In the genomic region with DNA sequence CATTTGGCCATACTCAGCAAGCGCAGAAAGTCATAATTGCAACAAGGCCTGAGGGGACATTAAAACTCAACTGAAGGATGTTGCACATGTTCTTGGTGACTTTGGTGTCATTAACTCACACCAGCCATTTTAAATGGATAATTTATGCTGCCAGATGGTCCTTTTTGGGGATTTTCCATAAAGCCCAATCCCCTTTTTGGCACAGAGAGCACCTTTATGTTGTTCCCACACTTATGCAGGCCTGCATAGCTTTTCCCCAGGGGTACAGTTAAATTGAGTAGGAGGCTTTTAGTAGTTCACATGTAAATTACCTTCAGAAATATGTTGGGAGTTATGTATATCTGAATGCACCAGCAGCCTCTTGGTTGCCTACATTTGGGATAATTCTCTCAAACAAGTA, we compare ENCODE assay signal across 19 cellular contexts.
DNase-seq lines count a peak whose midpoint lies in the region; ATAC-seq and TF ChIP-seq lines count a peak whose summit lies in the region.
"Had no signal": no experiment of that assay in that cellular context is flagged by ENCODE, and none has a peak within 500 bp of the region (broad histone marks: within the 10 kb centered on the region; RNA-seq: fewer than 3 reads in every experiment).

No MANE protein-coding gene starts in this region.

- no peak for TF ChIP-seq POLR2A in heart left ventricle (IDR thresholded peaks at IDR 0.05)

- no peaks in the 10 kb centered on the region for H3K27me3 Mint-ChIP-seq in mesothelial cell of epicardium (ENCODE audit: low read depth)
- peaks cover 3% of the 10 kb centered on the region for H3K27me3 Mint-ChIP-seq in type B pancreatic cell
- H3K27me3 Mint-ChIP-seq: CD4-positive, CD25-positive, alpha-beta regulatory T cell had no signal

- H3K9me3 ChIP-seq in right atrium auricular region (no peaks in the 10 kb centered on the region), heart left ventricle (no peaks in the 10 kb centered on the region)
- H3K9me3 ChIP-seq: BE2C, HAP-1, SK-N-SH had no signal

- H3K36me3 Mint-ChIP-seq in mesothelial cell of epicardium (peaks cover 24% of the 10 kb centered on the region), type B pancreatic cell (peaks cover 11% of the 10 kb centered on the region)
- H3K36me3 Mint-ChIP-seq: CD4-positive, CD25-positive, alpha-beta regulatory T cell had no signal

- H3K4me1 Mint-ChIP-seq in mesothelial cell of epicardium: peaks cover 37% of the 10 kb centered on the region
- H3K4me1 Mint-ChIP-seq in type B pancreatic cell (ENCODE audit: unreplicated experiment): peaks cover 23% of the 10 kb centered on the region
- H3K4me1 Mint-ChIP-seq: CD4-positive, CD25-positive, alpha-beta regulatory T cell had no signal

- H3K9me3 Mint-ChIP-seq in mesothelial cell of epicardium (no peaks in the 10 kb centered on the region), type B pancreatic cell (no peaks in the 10 kb centered on the region)
- H3K9me3 Mint-ChIP-seq: CD4-positive, CD25-positive, alpha-beta regulatory T cell had no signal

- no peak for ATAC-seq in heart left ventricle
- no peak for ATAC-seq in HG02763 (IDR thresholded peaks at IDR 0.05; ENCODE audit: unreplicated experiment)
- no peak for ATAC-seq in GM21619 (IDR thresholded peaks at IDR 0.05; ENCODE audit: unreplicated experiment)
- ATAC-seq: K562 had no signal

- H3K4me3 ChIP-seq in right atrium auricular region: no peak overlapping the region
- H3K4me3 ChIP-seq in heart left ventricle: no peak overlapping the region
- H3K4me3 ChIP-seq: GM23248, HAP-1, K562 had no signal

- H3K4me1 ChIP-seq in right atrium auricular region (peaks cover 0 to 23% of the 10 kb centered on the region in 2 donors), heart left ventricle (peaks cover 0 to 24% (median 8%) of the 10 kb centered on the region in 12 donors)

- intact Hi-C loops in heart left ventricle (cut with DNase I): loop anchor here in 2 of 10 donors (5.0 to 10.0 kb wide), 2 partner anchors 35 to 493 kb away; no protein-coding TSS in a partner anchor

- DNase-seq in right atrium auricular region (ENCODE audit: low spot score): no peak
- DNase-seq in heart left ventricle: no peak
- peak; percentile 52 to 77 for DNase-seq in NCI-H524 (lab: John Stamatoyannopoulos, UW)
- no peak for DNase-seq in mesothelial cell of epicardium (ENCODE audit: low spot score in 2 of 2, unreplicated experiment in 2 of 2)
- no peak for DNase-seq in type B pancreatic cell (ENCODE audit: extremely low spot score, unreplicated experiment)
- no peak for DNase-seq in substantia nigra (lab: John Stamatoyannopoulos, UW)
- DNase-seq: BE2C; CD4-positive, CD25-positive, alpha-beta regulatory T cell; COR-L47; GF-D8; GM23248; NCI-H187 treated with DMSO at 0.1 percent for 48 hours; NCI-H748 treated with DMSO at 0.1 percent for 48 hours; SHP77 treated with DMSO at 0.1 percent for 48 hours; SK-N-SH had no signal

- no peaks in the 10 kb centered on the region for H3K27me3 ChIP-seq in right atrium auricular region
- no peaks in the 10 kb centered on the region for H3K27me3 ChIP-seq in heart left ventricle
- H3K27me3 ChIP-seq: BE2C had no signal

- TF ChIP-seq CTCF in right atrium auricular region (IDR thresholded peaks at IDR 0.05) (no peak), heart left ventricle (IDR thresholded peaks at IDR 0.05) (no peak), mesothelial cell of epicardium (IDR thresholded peaks at IDR 0.05; ENCODE audit: unreplicated experiment) (no peak), type B pancreatic cell (conservative IDR thresholded peaks at IDR 0.05) (no peak)

- H3K36me3 ChIP-seq in right atrium auricular region: peaks cover 15% of the 10 kb centered on the region
- peaks cover 0 to 49% (median 14%) of the 10 kb centered on the region in 9 donors for H3K36me3 ChIP-seq in heart left ventricle
- H3K36me3 ChIP-seq: BE2C, HAP-1 had no signal

- no peak overlapping the region for H3K4me3 Mint-ChIP-seq in mesothelial cell of epicardium
- no peak overlapping the region for H3K4me3 Mint-ChIP-seq in type B pancreatic cell
- H3K4me3 Mint-ChIP-seq: CD4-positive, CD25-positive, alpha-beta regulatory T cell had no signal

- peak overlapping the region; percentile 45 to 56 for H3K27ac ChIP-seq in right atrium auricular region
- peak overlapping the region in 4 of 12 donors; percentile 1 to 31 (median 28) for H3K27ac ChIP-seq in heart left ventricle
- H3K27ac ChIP-seq in substantia nigra (ENCODE audit: low read depth, low read length, poor library complexity, severe bottlenecking): no peak overlapping the region
- H3K27ac ChIP-seq: GM23248 had no signal

- H3K27ac Mint-ChIP-seq in mesothelial cell of epicardium (peak overlapping the region; percentile 95), type B pancreatic cell (peak overlapping the region; percentile 53)
- H3K27ac Mint-ChIP-seq: CD4-positive, CD25-positive, alpha-beta regulatory T cell had no signal

- WGBS in heart left ventricle, 4 donors: 95 to 100% (median 99%) methylated on average over 1 of the region's 1 CpG

Comparison
In these comparisons a context has a peak if more than half of its experiments do, and no peak if none do; other contexts are left out.
1. DNase-seq: peak in NCI-H524 (2 of 2); none in right atrium auricular region (single experiment), heart left ventricle (0 of 5), mesothelial cell of epicardium (0 of 2), type B pancreatic cell (single experiment) and substantia nigra (0 of 49).